ENCODE assay signal across 18 cellular contexts in genomic region chr7:14687241-14687640, GRCh38.
"Had no signal": no experiment of that assay in that cellular context is flagged by ENCODE, and none has a peak within 500 bp of the region (broad histone marks: within the 10 kb centered on the region; RNA-seq: fewer than 3 reads in every experiment).

No MANE protein-coding gene starts in this region.

- DNase-seq: activated CD8-positive, alpha-beta memory T cell treated with anti-CD3 and anti-CD28 coated beads for 24 hours; activated CD8-positive, alpha-beta memory T cell treated with anti-CD3 and anti-CD28 coated beads, Interleukin-2, amount 50 U/mL, for 48 hours; activated naive CD4-positive, alpha-beta T cell; activated T-cell treated with anti-CD3 and anti-CD28 coated beads, Interleukin-2, amount 50 U/mL, for 4 hours; adrenal gland; central memory CD4-positive, alpha-beta T cell; left colon; stimulated activated CD4-positive, alpha-beta T cell treated with anti-CD3 and anti-CD28 coated beads, Interleukin-2, amount 100 ng/mL, for 48 hours; stimulated activated CD8-positive, alpha-beta memory T cell treated with anti-CD3 and anti-CD28 coated beads, Interleukin-4, amount 100 ng/mL, for 48 hours; stimulated activated naive CD4-positive, alpha-beta T cell; T-helper 9 cell; upper lobe of left lung had no signal

- H3K27ac ChIP-seq: adrenal gland, epithelial cell of prostate, thoracic aorta, upper lobe of left lung had no signal

- H3K4me1 ChIP-seq: adrenal gland, upper lobe of left lung had no signal

- H3K27me3 ChIP-seq: adrenal gland, upper lobe of left lung had no signal

- ATAC-seq: activated T-cell treated with anti-CD3 and anti-CD28 coated beads, Interleukin-2, amount 50 U/mL, for 4 hours; left colon; natural killer cell treated with Interleukin-12 subunit alpha and Interleukin-12 subunit beta and Interleukin-15 and Interleukin-18, amount 100 ng/mL, for 72 hours; WTC11 had no signal

- H3K9me3 ChIP-seq: adrenal gland, thoracic aorta, upper lobe of left lung had no signal

- H3K36me3 ChIP-seq: adrenal gland, thoracic aorta, upper lobe of left lung had no signal

- H3K4me3 ChIP-seq: adrenal gland, thoracic aorta, upper lobe of left lung had no signal

- FAIRE-seq: astrocyte, keratinocyte had no signal
